In genomic region chr13:37319041-37319443, GRCh38 we compare ENCODE assay signal across 19 cellular contexts.
"Had no signal": no experiment of that assay in that cellular context is flagged by ENCODE, and none has a peak within 500 bp of the region (broad histone marks: within the 10 kb centered on the region; RNA-seq: fewer than 3 reads in every experiment).

No MANE protein-coding gene starts in this region.

- DNase-seq: activated CD4-positive, alpha-beta T cell treated with anti-CD3 and anti-CD28 coated beads, Interleukin-2, amount 10 ng/mL, durations not matched to agents 24 days and 14 days; activated CD8-positive, alpha-beta T cell treated with anti-CD3 and anti-CD28 coated beads, Interleukin-2, amount 10 ng/mL, durations not matched to agents 7 days and 5 days; activated naive CD4-positive, alpha-beta T cell treated with Interleukin-2 at 50 U/mL for 16 hours; activated naive CD8-positive, alpha-beta T cell treated with anti-CD3 and anti-CD28 coated beads, Interleukin-2, amount 10 ng/mL, durations not matched to agents 7 days and 5 days; activated T-cell treated with anti-CD3 and anti-CD28 coated beads, Interleukin-2, amount 50 U/mL, for 24 hours; anterior cingulate cortex; brain microvascular endothelial cell; central memory CD4-positive, alpha-beta T cell; dorsolateral prefrontal cortex; endodermal cell; left cardiac atrium; lower lobe of right lung; right lobe of liver; small intestine; stimulated activated CD4-positive, alpha-beta T cell treated with anti-CD3 and anti-CD28 coated beads, Interleukin-15, amount 100 ng/mL, for 24 hours; stimulated activated CD4-positive, alpha-beta T cell treated with anti-CD3 and anti-CD28 coated beads, Interleukin-4, amount 100 ng/mL, for 1 hour; stomach; T1000 had no signal

- H3K4me3 ChIP-seq: dorsolateral prefrontal cortex, lower lobe of right lung, right lobe of liver, stomach had no signal

- ATAC-seq: activated CD8-positive, alpha-beta T cell treated with anti-CD3 and anti-CD28 coated beads, Interleukin-2, amount 10 ng/mL, durations not matched to agents 7 days and 5 days; left cardiac atrium; lower lobe of right lung; natural killer cell treated with Interleukin-12 subunit alpha and Interleukin-12 subunit beta and Interleukin-15 and Interleukin-18, amount 100 ng/mL, for 72 hours; right lobe of liver had no signal
